ENCODE assay signal across 11 cellular contexts in the genomic region with DNA sequence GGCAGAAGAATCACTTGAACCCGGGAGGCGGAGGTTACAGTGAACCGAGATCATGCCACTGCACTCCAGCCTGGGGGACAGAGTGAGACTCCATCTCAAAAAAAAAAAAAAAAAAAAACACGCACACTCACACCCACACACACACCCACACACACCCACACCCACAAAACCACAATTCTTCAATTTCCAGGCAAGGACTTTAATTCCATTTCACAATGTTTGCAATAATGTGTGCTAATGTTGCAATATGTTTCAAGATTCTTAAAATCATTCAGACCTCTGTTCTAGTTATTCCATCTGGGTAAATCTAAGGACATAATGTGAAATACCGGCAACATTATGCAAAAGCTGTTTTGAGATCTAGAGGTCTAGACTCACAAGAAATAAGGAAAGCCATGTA. TPM values are rescaled to one million over a fixed set of nuclear protein-coding genes. Genes with fewer than 3 reads are reported as not detected.
DNase-seq lines count a peak whose midpoint lies in the region; ATAC-seq lines count a peak whose summit lies in the region.
"Had no signal": no experiment of that assay in that cellular context is flagged by ENCODE, and none has a peak within 500 bp of the region (broad histone marks: within the 10 kb centered on the region; RNA-seq: fewer than 3 reads in every experiment).

No MANE protein-coding gene starts in this region.

- no peaks in the 10 kb centered on the region for H3K27me3 ChIP-seq in CD4-positive, CD25-positive, alpha-beta regulatory T cell (ENCODE audit: control insufficient read depth, insufficient read depth, low read length)
- peaks cover 0 to 10% of the 10 kb centered on the region in 2 experiments for H3K27me3 ChIP-seq in mesenchymal stem cell (ENCODE audit: control insufficient read depth in 1 of 2, insufficient read depth in 1 of 2, low read length in 2 of 2)
- H3K27me3 ChIP-seq: testis had no signal

- peaks cover 0 to 9% of the 10 kb centered on the region in 2 experiments for H3K9me3 ChIP-seq in CD4-positive, CD25-positive, alpha-beta regulatory T cell (ENCODE audit: control insufficient read depth in 2 of 2, low read length in 2 of 2)
- H3K9me3 ChIP-seq in KOPT-K1 (ENCODE audit: insufficient read depth, low read length, poor library complexity, severe bottlenecking) (peaks cover 26% of the 10 kb centered on the region), mesenchymal stem cell (ENCODE audit: control insufficient read depth, low read length) (peaks cover 14% of the 10 kb centered on the region)
- H3K9me3 ChIP-seq: testis had no signal

- H3K14ac ChIP-seq in mesenchymal stem cell (ENCODE audit: low read length in 2 of 2) = no peak overlapping the region

- H3K27ac ChIP-seq in CD4-positive, CD25-positive, alpha-beta regulatory T cell (ENCODE audit: insufficient read depth, low read length, poor library complexity, severe bottlenecking) = no peak overlapping the region
- peak overlapping the region; percentile 38 for H3K27ac ChIP-seq in KOPT-K1 (ENCODE audit: low read depth, low read length, poor library complexity, severe bottlenecking)
- H3K27ac ChIP-seq in mesenchymal stem cell (ENCODE audit: low read length, poor library complexity, severe bottlenecking) = no peak overlapping the region

- peaks cover 73% of the 10 kb centered on the region for H3K36me3 ChIP-seq in CD4-positive, CD25-positive, alpha-beta regulatory T cell (ENCODE audit: control insufficient read depth, insufficient read depth, low read length)
- H3K36me3 ChIP-seq in KOPT-K1 (ENCODE audit: insufficient read depth, low read length) (peaks cover 50% of the 10 kb centered on the region), mesenchymal stem cell (ENCODE audit: control insufficient read depth in 1 of 2, insufficient read depth in 2 of 2, low read depth in 1 of 2, low read length in 2 of 2) (no peaks in the 10 kb centered on the region)

- H2AK5ac ChIP-seq in mesenchymal stem cell (ENCODE audit: low read length, severe bottlenecking) = no peak overlapping the region

- no peak overlapping the region for H3K4me2 ChIP-seq in mesenchymal stem cell (ENCODE audit: low read length, poor library complexity, severe bottlenecking)

- no peaks in the 10 kb centered on the region for H3K27me3 Mint-ChIP-seq in CD4-positive, CD25-positive, alpha-beta regulatory T cell
- H3K27me3 Mint-ChIP-seq in activated T-helper 2 cell treated with anti-CD3 and anti-CD28 coated beads, Interferon-gamma antibody, Interleukin-2, Interleukin-4, amounts not matched to agents 10 μg/mL and 5 μg/mL and 100 μg/mL, durations not matched to agents 14 hours and 24 hours and 36 hours (ENCODE audit: low read depth) = no peaks in the 10 kb centered on the region

- H3K36me3 Mint-ChIP-seq in CD4-positive, CD25-positive, alpha-beta regulatory T cell = peaks cover 70% of the 10 kb centered on the region
- H3K36me3 Mint-ChIP-seq in activated T-helper 2 cell treated with anti-CD3 and anti-CD28 coated beads, Interferon-gamma antibody, Interleukin-2, Interleukin-4, amounts not matched to agents 10 μg/mL and 5 μg/mL and 100 μg/mL, durations not matched to agents 14 hours and 24 hours and 36 hours (ENCODE audit: low read depth) = peaks cover 77% of the 10 kb centered on the region

- no peak overlapping the region for H2AFZ ChIP-seq in mesenchymal stem cell (ENCODE audit: low read depth, low read length)

- H2BK5ac ChIP-seq in mesenchymal stem cell (ENCODE audit: low read depth, low read length, poor library complexity, severe bottlenecking) = no peak overlapping the region

- no peak overlapping the region for H3K4me3 ChIP-seq in CD4-positive, CD25-positive, alpha-beta regulatory T cell (ENCODE audit: low read depth, low read length)
- no peak overlapping the region for H3K4me3 ChIP-seq in mesenchymal stem cell (ENCODE audit: insufficient read depth in 1 of 2, low read depth in 1 of 2, low read length in 2 of 2)
- H3K4me3 ChIP-seq: testis had no signal

- no peak overlapping the region for H3K23ac ChIP-seq in mesenchymal stem cell (ENCODE audit: low read length in 2 of 2)

- peaks cover 0 to 14% (median 8%) of the 10 kb centered on the region in 7 donors for H3K9me3 Mint-ChIP-seq in CD4-positive, CD25-positive, alpha-beta regulatory T cell
- H3K9me3 Mint-ChIP-seq in activated T-helper 2 cell treated with anti-CD3 and anti-CD28 coated beads, Interferon-gamma antibody, Interleukin-2, Interleukin-4, amounts not matched to agents 10 μg/mL and 5 μg/mL and 100 μg/mL, durations not matched to agents 14 hours and 24 hours and 36 hours = peaks cover 22% of the 10 kb centered on the region

- peak overlapping the region in 2 of 4 donors; percentile 8 to 19 for H3K4me3 Mint-ChIP-seq in CD4-positive, CD25-positive, alpha-beta regulatory T cell
- no peak overlapping the region for H3K4me3 Mint-ChIP-seq in activated T-helper 2 cell treated with anti-CD3 and anti-CD28 coated beads, Interferon-gamma antibody, Interleukin-2, Interleukin-4, amounts not matched to agents 10 μg/mL and 5 μg/mL and 100 μg/mL, durations not matched to agents 14 hours and 24 hours and 36 hours (ENCODE audit: low read depth)

- H2BK120ac ChIP-seq in mesenchymal stem cell (ENCODE audit: low read depth, low read length) = no peak overlapping the region

- no peak overlapping the region for H3K4ac ChIP-seq in mesenchymal stem cell (ENCODE audit: low read depth in 1 of 2, low read length in 2 of 2)

- no peak for ATAC-seq in CD4-positive, CD25-positive, alpha-beta regulatory T cell (ENCODE audit: low read depth in 2 of 2)
- ATAC-seq in HG03108 (IDR thresholded peaks at IDR 0.05; ENCODE audit: unreplicated experiment) (no peak), HG03045 (IDR thresholded peaks at IDR 0.05; ENCODE audit: unreplicated experiment) (no peak)

- peak overlapping the region; percentile 40 to 76 (median 47) for H3K27ac Mint-ChIP-seq in CD4-positive, CD25-positive, alpha-beta regulatory T cell
- H3K27ac Mint-ChIP-seq in activated T-helper 2 cell treated with anti-CD3 and anti-CD28 coated beads, Interferon-gamma antibody, Interleukin-2, Interleukin-4, amounts not matched to agents 10 μg/mL and 5 μg/mL and 100 μg/mL, durations not matched to agents 14 hours and 24 hours and 36 hours = peak overlapping the region; percentile 46

- H3K9ac ChIP-seq in mesenchymal stem cell (ENCODE audit: low read length) = peak overlapping the region; percentile 36

- peaks cover 26 to 68% (median 49%) of the 10 kb centered on the region in 4 donors for H3K4me1 Mint-ChIP-seq in CD4-positive, CD25-positive, alpha-beta regulatory T cell
- peaks cover 23% of the 10 kb centered on the region for H3K4me1 Mint-ChIP-seq in activated T-helper 2 cell treated with anti-CD3 and anti-CD28 coated beads, Interferon-gamma antibody, Interleukin-2, Interleukin-4, amounts not matched to agents 10 μg/mL and 5 μg/mL and 100 μg/mL, durations not matched to agents 14 hours and 24 hours and 36 hours (ENCODE audit: low read depth)

- H4K8ac ChIP-seq in mesenchymal stem cell (ENCODE audit: low read length) = no peak overlapping the region

- WGBS in mesenchymal stem cell = 90% methylated on average over 2 of the region's 5 CpGs

- H2BK12ac ChIP-seq in mesenchymal stem cell (ENCODE audit: low read length in 2 of 2) = no peak overlapping the region

- H3K4me1 ChIP-seq in CD4-positive, CD25-positive, alpha-beta regulatory T cell (ENCODE audit: control insufficient read depth, insufficient read depth, low read length, poor library complexity, severe bottlenecking) = peaks cover 5% of the 10 kb centered on the region
- no peaks in the 10 kb centered on the region for H3K4me1 ChIP-seq in mesenchymal stem cell (ENCODE audit: control insufficient read depth, insufficient read depth, low read depth, low read length)

- no peak overlapping the region for H3K18ac ChIP-seq in mesenchymal stem cell (ENCODE audit: low read depth in 1 of 2, low read length in 2 of 2)

- no peak overlapping the region for H2BK15ac ChIP-seq in mesenchymal stem cell (ENCODE audit: low read depth, poor library complexity, severe bottlenecking)

- no peak for DNase-seq in CD4-positive, CD25-positive, alpha-beta regulatory T cell
- DNase-seq in activated T-helper 2 cell treated with anti-CD3 and anti-CD28 coated beads, Interferon-gamma antibody, Interleukin-2, Interleukin-4, amounts not matched to agents 10 μg/mL and 5 μg/mL and 100 μg/mL, durations not matched to agents 14 hours and 24 hours and 36 hours (ENCODE audit: low spot score) = no peak
- no peak for DNase-seq in mesenchymal stem cell
- DNase-seq in HuH-7.5 (ENCODE audit: low spot score) = no peak
- DNase-seq in GM19238 (ENCODE audit: insufficient read length, low spot score) = no peak
- DNase-seq: left cardiac atrium, NCI-H1092 treated with DMSO at 0.1 percent for 48 hours, testis had no signal

- intact Hi-C loops in activated T-helper 2 cell treated with anti-CD3 and anti-CD28 coated beads, Interferon-gamma antibody, Interleukin-2, Interleukin-4, amounts not matched to agents 10 μg/mL and 5 μg/mL and 100 μg/mL, durations not matched to agents 14 hours and 24 hours and 36 hours (cut with micrococcal nuclease) = no loop called here

- H4K91ac ChIP-seq in mesenchymal stem cell (ENCODE audit: low read length) = no peak overlapping the region

- H3K79me1 ChIP-seq in mesenchymal stem cell (replicated peaks; ENCODE audit: low read length, poor library complexity, severe bottlenecking) = no peaks in the 10 kb centered on the region

RNA-seq across cellular contexts. Expression of gene CCDC69, which starts 28.3 kb away (rescaled TPM):
- 104 TPM for total RNA-seq in CD4-positive, CD25-positive, alpha-beta regulatory T cell
- 10 to 100 TPM; 78.2 to 97.0 (median 87.7) TPM for polyA plus RNA-seq in CD4-positive, CD25-positive, alpha-beta regulatory T cell
- 29.8 and 31.4 TPM in 2 replicates for total RNA-seq in activated T-helper 2 cell treated with anti-CD3 and anti-CD28 coated beads, Interferon-gamma antibody, Interleukin-2, Interleukin-4, amounts not matched to agents 10 μg/mL and 5 μg/mL and 100 μg/mL, durations not matched to agents 14 hours and 24 hours and 36 hours
- 11.2 TPM for polyA plus RNA-seq in mesenchymal stem cell (2013, experiment 1 of 2)
- 10.8 TPM for polyA plus RNA-seq in mesenchymal stem cell (2013, experiment 2 of 2)

RNA-seq across cellular contexts. Expression of gene ANXA6, which starts 38.0 kb away (rescaled TPM):
- total RNA-seq in CD4-positive, CD25-positive, alpha-beta regulatory T cell = 364 TPM
- polyA plus RNA-seq in CD4-positive, CD25-positive, alpha-beta regulatory T cell = 100 to 1,000 TPM; 171 to 329 (median 244) TPM
- total RNA-seq in activated T-helper 2 cell treated with anti-CD3 and anti-CD28 coated beads, Interferon-gamma antibody, Interleukin-2, Interleukin-4, amounts not matched to agents 10 μg/mL and 5 μg/mL and 100 μg/mL, durations not matched to agents 14 hours and 24 hours and 36 hours = 560 and 569 TPM in 2 replicates
- 338 TPM for polyA plus RNA-seq in mesenchymal stem cell (2013, experiment 1 of 2)
- polyA plus RNA-seq in mesenchymal stem cell (2013, experiment 2 of 2) = 340 TPM

RNA-seq across cellular contexts. Expression of gene GM2A, which starts 57.4 kb away (rescaled TPM):
- total RNA-seq in CD4-positive, CD25-positive, alpha-beta regulatory T cell = 12.0 TPM
- 1 to 10 TPM; 4.7 to 8.7 (median 6.1) TPM for polyA plus RNA-seq in CD4-positive, CD25-positive, alpha-beta regulatory T cell
- 20.4 and 20.9 TPM in 2 replicates for total RNA-seq in activated T-helper 2 cell treated with anti-CD3 and anti-CD28 coated beads, Interferon-gamma antibody, Interleukin-2, Interleukin-4, amounts not matched to agents 10 μg/mL and 5 μg/mL and 100 μg/mL, durations not matched to agents 14 hours and 24 hours and 36 hours
- polyA plus RNA-seq in mesenchymal stem cell (2013, experiment 1 of 2) = 38.8 TPM
- polyA plus RNA-seq in mesenchymal stem cell (2013, experiment 2 of 2) = 39.5 TPM
